In the genomic region with DNA sequence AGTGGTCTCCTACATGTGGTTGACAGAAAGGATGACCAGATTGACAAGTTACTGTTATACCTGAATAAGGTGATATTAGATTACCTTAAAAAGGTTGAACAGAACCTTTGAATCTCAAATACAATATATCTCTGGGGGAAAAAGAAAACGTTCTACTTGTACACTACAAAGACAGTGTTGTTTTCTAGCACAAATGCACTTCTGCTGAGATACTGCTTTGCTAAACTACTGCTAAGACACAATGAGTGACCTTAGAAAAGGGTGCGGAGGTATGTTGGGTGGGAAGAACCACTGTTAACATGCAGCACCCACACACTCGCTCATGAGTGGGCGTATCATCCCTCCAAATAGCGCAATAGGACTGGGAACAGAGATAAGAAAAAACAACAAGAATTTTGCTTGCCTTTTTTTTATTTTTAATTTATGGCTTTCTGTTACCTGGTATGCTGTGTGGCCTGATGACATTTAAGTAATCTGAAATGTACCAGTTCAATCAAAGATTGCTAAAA, we compare ENCODE assay signal across 1 cellular context.
A peak's percentile ranks its signal among the peaks of the same experiment; 100 is the strongest.
TF ChIP-seq lines count a peak whose summit lies in the region.

No MANE protein-coding gene starts in this region.

TF ChIP-seq in K562, 482 proteins besides CTCF, POLR2A, EP300 and RAD21:
- TF ChIP-seq EGR1 (conservative IDR thresholded peaks at IDR 0.05), result peak; percentile 64
- no peak for TF ChIP-seq RBM22 (IDR thresholded peaks at IDR 0.05; ENCODE audit: low read depth, low read length, poor library complexity, severe bottlenecking)
